ENCODE assay signal across 23 cellular contexts in the genomic region with DNA sequence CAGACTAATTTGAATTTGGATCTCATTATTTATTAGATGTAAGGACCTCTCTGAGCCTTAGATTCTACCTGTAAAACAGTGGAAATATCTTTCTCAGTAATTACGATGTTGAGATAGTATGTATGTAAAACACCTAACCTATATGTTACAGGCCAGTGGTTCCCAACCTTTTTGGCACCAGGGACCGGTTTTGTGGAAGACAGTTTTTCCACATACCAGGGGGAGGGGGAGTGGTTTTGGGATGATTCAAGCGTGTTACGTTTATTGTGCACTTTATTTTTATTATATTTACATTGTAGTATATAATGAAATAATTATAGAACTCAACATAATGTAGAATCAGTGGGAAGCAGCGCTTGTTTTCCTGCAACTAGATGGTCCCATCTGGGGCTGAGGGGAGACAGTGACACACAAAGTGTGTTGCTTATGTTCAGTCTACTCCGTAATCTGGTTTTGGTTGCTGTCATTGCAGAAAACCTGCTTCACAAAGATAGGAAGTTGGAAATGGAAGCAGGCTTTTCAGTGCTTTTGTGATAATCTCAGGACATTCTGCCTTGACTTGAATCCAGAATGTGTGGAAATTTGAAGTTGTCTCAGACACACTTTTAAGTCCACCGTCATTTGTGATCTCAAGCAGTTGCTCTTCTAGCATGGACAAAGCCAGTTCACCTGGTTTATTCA.
"Had no signal": no experiment of that assay in that cellular context is flagged by ENCODE, and none has a peak within 500 bp of the region (broad histone marks: within the 10 kb centered on the region; RNA-seq: fewer than 3 reads in every experiment).

No MANE protein-coding gene starts in this region.

- H3K27ac ChIP-seq: hepatocyte, lower lobe of right lung, neural progenitor cell, neutrophil, right atrium auricular region, right lobe of liver, tibial nerve, uterus had no signal

- DNase-seq: islet precursor cell; lower lobe of right lung; mammary epithelial cell; mesenchymal stem cell; naive thymus-derived CD8-positive, alpha-beta T cell; occipital lobe; right lobe of liver; stimulated activated CD4-positive, alpha-beta T cell treated with anti-CD3 and anti-CD28 coated beads, Interleukin-1b, Interleukin-23, amount 100 ng/mL, for 48 hours; stimulated activated CD4-positive, alpha-beta T cell treated with anti-CD3 and anti-CD28 coated beads, Interleukin-2, amount 100 ng/mL, for 48 hours; stimulated activated CD4-positive, alpha-beta T cell treated with anti-CD3 and anti-CD28 coated beads, Interleukin-4, amount 100 ng/mL, for 4 hours; stimulated activated CD8-positive, alpha-beta memory T cell treated with anti-CD3 and anti-CD28 coated beads, Interleukin-4, amount 100 ng/mL, for 48 hours; stimulated activated naive CD4-positive, alpha-beta T cell treated with Interleukin-2 at 50 U/mL for 16 hours; stimulated activated naive CD8-positive, alpha-beta T cell treated with anti-CD3 and anti-CD28 coated beads, Interleukin-15, amount 100 ng/mL, for 72 hours; substantia nigra; uterus had no signal

- H3K9ac ChIP-seq: neural progenitor cell had no signal

- H3K4me2 ChIP-seq: hepatocyte, neural progenitor cell, smooth muscle cell had no signal

- H3K36me3 ChIP-seq: lower lobe of right lung, neural progenitor cell, neutrophil, right atrium auricular region, right lobe of liver, uterus had no signal

- H3K9me3 ChIP-seq: lower lobe of right lung, neutrophil, right atrium auricular region, right lobe of liver, tibial nerve, uterus had no signal

- H3K27me3 ChIP-seq: hepatocyte, neural progenitor cell, neutrophil, right atrium auricular region, right lobe of liver, tibial nerve, uterus had no signal

- H3K4me1 ChIP-seq: uterus had no signal

- H2AFZ ChIP-seq: hepatocyte, neural progenitor cell had no signal

- ATAC-seq: left lobe of liver; naive thymus-derived CD8-positive, alpha-beta T cell; right lobe of liver; stimulated activated memory B cell treated with anti-CD40 and anti-IgM and Interleukin-4, amounts not matched to agents 10 μg/mL and 1 μg/mL and 100 μg/mL, for 72 hours; stimulated activated naive CD8-positive, alpha-beta T cell treated with anti-CD3 and anti-CD28 coated beads, Interleukin-15, amount 100 ng/mL, for 72 hours had no signal

- H3K4me3 ChIP-seq: hepatocyte, lower lobe of right lung, neural progenitor cell, right atrium auricular region, right lobe of liver, smooth muscle cell, tibial nerve, uterus had no signal
